Comparison of ENCODE assay signal across 8 cellular contexts in the genomic region with DNA sequence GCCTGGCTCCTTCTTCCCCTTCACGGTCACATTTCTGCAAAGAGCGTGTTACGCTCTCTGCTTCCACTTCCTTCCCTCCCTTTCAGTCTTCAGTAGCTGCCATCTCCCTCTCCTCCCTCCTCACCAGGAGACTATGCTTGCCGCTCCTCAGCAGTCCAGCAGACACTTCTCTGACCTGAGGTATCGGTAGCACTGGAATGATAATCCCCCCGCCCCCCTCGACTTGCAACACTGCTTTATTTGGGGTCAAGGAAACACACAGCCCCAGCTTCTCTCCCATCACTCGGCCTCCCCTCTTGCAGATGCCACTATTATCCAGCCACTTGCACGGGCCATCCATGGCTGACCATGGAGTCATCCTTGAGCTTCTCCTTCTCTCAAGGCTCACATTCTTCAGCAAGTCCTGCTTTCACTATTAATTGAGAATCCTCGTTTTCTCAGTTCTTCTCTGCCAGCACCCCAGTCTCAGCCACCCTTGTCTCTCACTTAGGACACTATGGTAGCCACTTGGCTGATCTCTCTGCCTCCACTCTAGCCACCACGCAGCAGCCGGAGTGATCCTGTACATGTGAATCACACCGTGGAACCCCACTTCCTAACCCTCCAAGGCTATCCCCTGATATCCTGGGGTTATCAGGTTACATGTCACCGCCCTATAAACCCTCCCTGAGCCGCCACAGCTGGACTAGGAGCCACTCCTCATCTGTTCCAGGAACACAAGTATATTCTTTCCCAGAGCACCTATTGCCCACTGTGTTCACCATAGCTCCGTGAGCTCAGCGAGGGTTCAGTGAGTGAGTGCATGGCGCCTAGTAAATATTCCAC. TPM values are rescaled to one million over a fixed set of nuclear protein-coding genes. Genes with fewer than 3 reads are reported as not detected.
DNase-seq lines count a peak whose midpoint lies in the region; ATAC-seq and TF ChIP-seq lines count a peak whose summit lies in the region.

No MANE protein-coding gene starts in this region.

- peaks cover 7% of the 10 kb centered on the region for H3K9me3 Mint-ChIP-seq in T-helper 1 cell treated with Interleukin-12 subunit alpha and Interleukin-12 subunit beta and Interleukin-4 antibody, amounts not matched to agents 30 μg/mL and 1 μg/mL, for 36 hours

- DNase-seq in T-helper 1 cell (no peak), OCI-M1 (lab: John Stamatoyannopoulos, UW) (peak; percentile 73), brain microvascular endothelial cell (no peak), left colon (peak; percentile 34 to 56), stomach (peak; percentile 36), islet precursor cell (no peak)

- no peak for TF ChIP-seq EP300 in stomach (IDR thresholded peaks at IDR 0.05)

- no peaks in the 10 kb centered on the region for H3K27me3 ChIP-seq in brain microvascular endothelial cell (replicated peaks)
- H3K27me3 ChIP-seq in stomach: no peaks in the 10 kb centered on the region

- no peak for TF ChIP-seq CTCF in brain microvascular endothelial cell (IDR thresholded peaks at IDR 0.05; ENCODE audit: low read depth, low read length, missing control alignments)
- no peak for TF ChIP-seq CTCF in stomach (IDR thresholded peaks at IDR 0.05)

- H3K4me1 ChIP-seq in stomach: peaks cover 24 to 43% (median 34%) of the 10 kb centered on the region in 4 donors

- ATAC-seq in HG02884 (IDR thresholded peaks at IDR 0.05; ENCODE audit: unreplicated experiment) (peak; percentile 19), left colon (peak; percentile 64)

- no peaks in the 10 kb centered on the region for H3K36me3 ChIP-seq in brain microvascular endothelial cell (replicated peaks)
- no peaks in the 10 kb centered on the region for H3K36me3 ChIP-seq in stomach

- H3K27me3 Mint-ChIP-seq in T-helper 1 cell treated with Interleukin-12 subunit alpha and Interleukin-12 subunit beta and Interleukin-4 antibody, amounts not matched to agents 30 μg/mL and 1 μg/mL, for 36 hours (ENCODE audit: low read depth): no peaks in the 10 kb centered on the region

- H3K4me3 ChIP-seq in brain microvascular endothelial cell (ENCODE audit: low read depth, low read length) (peak overlapping the region; percentile 43), stomach (peak overlapping the region; percentile 82 to 94 (median 90))

- WGBS in stomach, 5 donors: 10 to 21% (median 13%) methylated on average over 18 of the region's 18 CpGs

- H3K36me3 Mint-ChIP-seq in T-helper 1 cell treated with Interleukin-12 subunit alpha and Interleukin-12 subunit beta and Interleukin-4 antibody, amounts not matched to agents 30 μg/mL and 1 μg/mL, for 36 hours (ENCODE audit: low read depth): peaks cover 31% of the 10 kb centered on the region

- in situ Hi-C loops in brain microvascular endothelial cell (cut with HindIII; ENCODE audit: low pct_ligation_motif_present, low sequenced_read_pairs): no loop called here

- peaks cover 52% of the 10 kb centered on the region for H3K4me1 Mint-ChIP-seq in T-helper 1 cell treated with Interleukin-12 subunit alpha and Interleukin-12 subunit beta and Interleukin-4 antibody, amounts not matched to agents 30 μg/mL and 1 μg/mL, for 36 hours (ENCODE audit: low read depth)

- intact Hi-C loops in left colon (cut with DNase I, micrococcal nuclease): loop anchor here in 1 of 2 donors (5.0 to 10.0 kb wide), 2 partner anchors 117 to 285 kb away; partner anchors contain the start of genes DTX3L and PARP9
- intact Hi-C loops in stomach (cut with DNase I; ENCODE audit: low total_unique reads): loop anchor here (5.0 to 10.0 kb wide), 2 partner anchors 117 to 285 kb away; partner anchors contain the start of genes DTX3L and PARP9

- no peak for TF ChIP-seq POLR2A in stomach (IDR thresholded peaks at IDR 0.05)

- H3K27ac Mint-ChIP-seq in T-helper 1 cell treated with Interleukin-12 subunit alpha and Interleukin-12 subunit beta and Interleukin-4 antibody, amounts not matched to agents 30 μg/mL and 1 μg/mL, for 36 hours: peak overlapping the region; percentile 99

- H3K9me3 ChIP-seq in stomach: no peaks in the 10 kb centered on the region

- H3K27ac ChIP-seq in brain microvascular endothelial cell: no peak overlapping the region
- H3K27ac ChIP-seq in stomach: peak overlapping the region; percentile 92 to 98 (median 96)

- peak overlapping the region; percentile 95 for H3K4me3 Mint-ChIP-seq in T-helper 1 cell treated with Interleukin-12 subunit alpha and Interleukin-12 subunit beta and Interleukin-4 antibody, amounts not matched to agents 30 μg/mL and 1 μg/mL, for 36 hours

RNA-seq across cellular contexts. Expression of gene PARP14, which starts 1.0 kb away (rescaled TPM):
- 10 to 100 TPM; 30.3 to 49.7 TPM for total RNA-seq in left colon
- total RNA-seq in stomach: 10 to 100 TPM; 16.8 to 49.7 (median 34.4) TPM
- 10 to 100 TPM in 1 of 3 donors, 1 to 10 TPM in 2; 5.0 to 11.0 (median 5.9) TPM for polyA plus RNA-seq in stomach

Comparison
In these comparisons a context has a peak if more than half of its experiments do, and no peak if none do; other contexts are left out.
1. DNase-seq: peak in OCI-M1 (single experiment), left colon (2 of 2) and stomach (single experiment); none in T-helper 1 cell (0 of 5), brain microvascular endothelial cell (single experiment) and islet precursor cell (single experiment).